ENCODE assay signal across 11 cellular contexts in the genomic region with DNA sequence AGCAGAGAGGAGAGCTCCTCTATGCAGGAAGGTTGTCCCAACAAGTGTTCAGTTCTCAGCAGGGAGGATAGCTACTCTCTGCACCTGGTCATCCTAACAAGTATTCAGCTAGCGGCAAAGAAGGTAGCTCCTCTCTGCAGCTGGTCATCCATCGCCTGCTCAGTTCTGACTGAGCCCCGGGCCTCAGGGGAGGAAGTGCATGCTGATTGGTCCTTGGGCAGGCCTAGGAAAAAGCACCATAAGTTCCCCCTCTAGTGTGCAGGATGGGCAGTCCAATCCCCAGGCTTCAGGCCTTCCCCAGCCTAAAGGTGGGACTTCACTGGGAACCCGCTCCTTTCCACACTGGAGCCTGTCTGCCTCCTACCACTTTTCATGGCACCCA.
A peak's percentile ranks its signal among the peaks of the same experiment; 100 is the strongest.
DNase-seq lines count a peak whose midpoint lies in the region; ATAC-seq and TF ChIP-seq lines count a peak whose summit lies in the region.
"Had no signal": no experiment of that assay in that cellular context is flagged by ENCODE, and none has a peak within 500 bp of the region (broad histone marks: within the 10 kb centered on the region; RNA-seq: fewer than 3 reads in every experiment).

No MANE protein-coding gene starts in this region.

- ATAC-seq in GM19025 (IDR thresholded peaks at IDR 0.05; ENCODE audit: low read depth, unreplicated experiment) (peak; percentile 19), HG02884 (IDR thresholded peaks at IDR 0.05; ENCODE audit: unreplicated experiment) (peak; percentile 39)
- ATAC-seq: mucosa of descending colon had no signal

- DNase-seq in germinal center (ENCODE audit: low spot score) (peak; percentile 25), HuH-7 (ENCODE audit: low spot score) (no peak), glomerular visceral epithelial cell (ENCODE audit: extremely low spot score) (no peak)
- DNase-seq in activated CD8-positive, alpha-beta memory T cell treated with anti-CD3 and anti-CD28 coated beads for 24 hours: no peak
- DNase-seq: activated CD4-positive, alpha-beta T cell treated with anti-CD3 and anti-CD28 coated beads, Interleukin-2, amount 50 U/mL, for 4 hours; Caco-2; mucosa of descending colon; NCI-H2029 treated with DMSO at 0.1 percent for 48 hours had no signal

- TF ChIP-seq CTCF in GM12872 (IDR thresholded peaks at IDR 0.05; ENCODE audit: insufficient read depth, low read depth, low read length): 0 out of 3 replicates have a peak, but pooled peaks have one; percentile 21
